Comparison of ENCODE assay signal across 23 cellular contexts in the genomic region with DNA sequence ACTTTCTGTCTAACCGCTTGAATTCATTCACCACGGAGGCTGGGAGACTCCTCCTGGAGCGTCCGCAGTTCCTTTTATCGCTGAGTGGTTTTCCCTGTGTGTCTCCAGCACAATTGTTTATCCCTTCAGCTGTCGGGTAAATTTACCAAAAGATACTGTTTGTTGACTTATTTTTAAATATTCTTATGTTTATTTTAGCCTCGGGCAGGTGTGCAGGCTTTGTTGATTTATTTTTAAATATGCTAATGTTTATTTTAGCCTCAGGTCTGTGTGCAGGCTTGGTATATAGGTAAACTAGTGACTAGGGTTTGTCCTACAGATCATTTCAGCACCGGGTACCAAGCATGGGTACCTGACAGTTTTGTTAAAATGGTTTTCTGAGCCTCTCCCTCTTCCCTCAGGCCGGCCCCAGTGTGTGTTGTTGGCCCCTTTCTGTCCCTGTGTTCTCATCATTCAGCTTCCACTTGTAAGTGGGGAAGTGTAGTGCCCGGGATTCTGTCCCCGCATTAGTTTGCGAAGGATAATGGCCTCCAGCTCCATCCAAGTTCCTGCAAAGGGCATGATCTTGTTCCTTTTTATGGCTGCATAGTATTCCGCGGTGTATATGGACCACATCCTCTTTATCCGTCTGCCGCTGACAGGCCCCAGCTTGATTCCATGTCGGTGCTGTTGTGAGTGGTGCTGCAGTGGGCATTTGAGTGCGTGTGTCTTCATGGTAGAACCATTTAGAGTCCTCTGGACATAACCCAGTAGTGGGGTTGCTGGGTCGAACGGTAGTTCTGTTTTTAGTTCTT. TPM values are rescaled to one million over a fixed set of nuclear protein-coding genes. Genes with fewer than 3 reads are reported as not detected.
DNase-seq lines count a peak whose midpoint lies in the region; ATAC-seq and TF ChIP-seq lines count a peak whose summit lies in the region.
"Had no signal": no experiment of that assay in that cellular context is flagged by ENCODE, and none has a peak within 500 bp of the region (broad histone marks: within the 10 kb centered on the region; RNA-seq: fewer than 3 reads in every experiment).

No MANE protein-coding gene starts in this region.

- TF ChIP-seq CTCF in VCaP (conservative IDR thresholded peaks at IDR 0.05) (no peak), osteocyte (IDR thresholded peaks at IDR 0.05) (no peak)

- H3K27ac Mint-ChIP-seq in activated naive CD8-positive, alpha-beta T cell = no peak overlapping the region
- no peak overlapping the region for H3K27ac Mint-ChIP-seq in activated naive CD8-positive, alpha-beta T cell treated with anti-CD3 and anti-CD28 coated beads for 36 hours
- peak overlapping the region; percentile 11 for H3K27ac Mint-ChIP-seq in osteocyte (ENCODE audit: unreplicated experiment)
- no peak overlapping the region for H3K27ac Mint-ChIP-seq in naive thymus-derived CD4-positive, alpha-beta T cell
- H3K27ac Mint-ChIP-seq: CD8-positive, alpha-beta T cell; HFFc6; mesothelial cell of epicardium; neural progenitor cell; progenitor cell of endocrine pancreas had no signal

- H3K9me3 ChIP-seq in naive thymus-derived CD4-positive, alpha-beta T cell (ENCODE audit: control insufficient read depth in 2 of 3, low read length in 3 of 3) = no peaks in the 10 kb centered on the region
- H3K9me3 ChIP-seq: Peyer's patch had no signal

- H3K9me3 Mint-ChIP-seq in activated naive CD8-positive, alpha-beta T cell (ENCODE audit: low read depth) = no peaks in the 10 kb centered on the region
- no peaks in the 10 kb centered on the region for H3K9me3 Mint-ChIP-seq in activated naive CD8-positive, alpha-beta T cell treated with anti-CD3 and anti-CD28 coated beads for 36 hours
- H3K9me3 Mint-ChIP-seq in osteocyte (ENCODE audit: unreplicated experiment) = no peaks in the 10 kb centered on the region
- H3K9me3 Mint-ChIP-seq in naive thymus-derived CD4-positive, alpha-beta T cell = peaks cover 0 to 3% (median 0%) of the 10 kb centered on the region in 11 donors
- H3K9me3 Mint-ChIP-seq: CD8-positive, alpha-beta T cell; HFFc6; mesothelial cell of epicardium; neural progenitor cell had no signal

- DNase-seq in activated naive CD8-positive, alpha-beta T cell treated with anti-CD3 and anti-CD28 coated beads for 36 hours = no peak
- DNase-seq in DMS53 (lab: John Stamatoyannopoulos, UW) = peak; percentile 68
- no peak for DNase-seq in osteocyte (ENCODE audit: extremely low spot score, unreplicated experiment)
- no peak for DNase-seq in naive thymus-derived CD4-positive, alpha-beta T cell
- DNase-seq: activated gamma-delta T cell treated with Interleukin-2 at 50 U/mL for 16 hours; CD8-positive, alpha-beta T cell; dermis blood vessel endothelial cell; HFFc6; NCI-H187; NCI-H446 treated with DMSO at 0.1 percent for 48 hours; Peyer's patch; stimulated activated naive CD4-positive, alpha-beta T cell treated with Interleukin-2 at 50 U/mL for 16 hours; T-helper 2 cell; WERI-Rb-1 had no signal

- POLR2A ChIA-PET in naive thymus-derived CD4-positive, alpha-beta T cell (lab: Charles Lee) = interaction anchor here (0.7 to 0.9 kb wide), 2 partner anchors 42 to 149 kb away, joined by 3 read pairs; no protein-coding TSS in a partner anchor

- H3K36me3 Mint-ChIP-seq in activated naive CD8-positive, alpha-beta T cell = peaks cover 2% of the 10 kb centered on the region
- H3K36me3 Mint-ChIP-seq in activated naive CD8-positive, alpha-beta T cell treated with anti-CD3 and anti-CD28 coated beads for 36 hours = peaks cover 7% of the 10 kb centered on the region
- peaks cover 3% of the 10 kb centered on the region for H3K36me3 Mint-ChIP-seq in osteocyte (ENCODE audit: unreplicated experiment)
- peaks cover 0 to 5% (median 3%) of the 10 kb centered on the region in 5 donors for H3K36me3 Mint-ChIP-seq in naive thymus-derived CD4-positive, alpha-beta T cell

- CTCF ChIA-PET in naive thymus-derived CD4-positive, alpha-beta T cell (lab: Charles Lee) = no interaction called here

- no peak overlapping the region for H3K4me3 ChIP-seq in naive thymus-derived CD4-positive, alpha-beta T cell (ENCODE audit: low read length)
- H3K4me3 ChIP-seq: neural progenitor cell, Peyer's patch, SK-N-MC, skin epidermis had no signal

- H3K4me3 Mint-ChIP-seq in activated naive CD8-positive, alpha-beta T cell = peak overlapping the region; percentile 35
- no peak overlapping the region for H3K4me3 Mint-ChIP-seq in activated naive CD8-positive, alpha-beta T cell treated with anti-CD3 and anti-CD28 coated beads for 36 hours
- no peak overlapping the region for H3K4me3 Mint-ChIP-seq in osteocyte (ENCODE audit: unreplicated experiment)
- H3K4me3 Mint-ChIP-seq in naive thymus-derived CD4-positive, alpha-beta T cell = peak overlapping the region in 2 of 10 donors; percentile 35 to 44
- H3K4me3 Mint-ChIP-seq: CD8-positive, alpha-beta T cell; HFFc6; mesothelial cell of epicardium; neural progenitor cell had no signal

- H3K4me1 Mint-ChIP-seq in activated naive CD8-positive, alpha-beta T cell (ENCODE audit: low read depth) = peaks cover 43% of the 10 kb centered on the region
- peaks cover 21% of the 10 kb centered on the region for H3K4me1 Mint-ChIP-seq in activated naive CD8-positive, alpha-beta T cell treated with anti-CD3 and anti-CD28 coated beads for 36 hours
- peaks cover 24% of the 10 kb centered on the region for H3K4me1 Mint-ChIP-seq in osteocyte (ENCODE audit: unreplicated experiment)
- peaks cover 11 to 59% (median 46%) of the 10 kb centered on the region in 7 donors for H3K4me1 Mint-ChIP-seq in naive thymus-derived CD4-positive, alpha-beta T cell

- H3K27me3 ChIP-seq in naive thymus-derived CD4-positive, alpha-beta T cell (ENCODE audit: control insufficient read depth in 2 of 2, insufficient read depth in 2 of 2, low read length in 2 of 2) = no peaks in the 10 kb centered on the region
- H3K27me3 ChIP-seq: neural progenitor cell, Peyer's patch had no signal

- ATAC-seq in naive thymus-derived CD4-positive, alpha-beta T cell = no peak
- no peak for ATAC-seq in GM19324 (IDR thresholded peaks at IDR 0.05; ENCODE audit: low FRiP score, unreplicated experiment)
- ATAC-seq in GM18511 (IDR thresholded peaks at IDR 0.05; ENCODE audit: unreplicated experiment) = no peak
- ATAC-seq: CD8-positive, alpha-beta T cell had no signal

- H3K36me3 ChIP-seq in naive thymus-derived CD4-positive, alpha-beta T cell (ENCODE audit: control insufficient read depth in 2 of 3, insufficient read depth in 3 of 3, low read length in 3 of 3) = peaks cover 0 to 46% (median 8%) of the 10 kb centered on the region in 3 experiments
- H3K36me3 ChIP-seq: neural progenitor cell had no signal

- peak overlapping the region; percentile 88 for H3K27ac ChIP-seq in VCaP
- H3K27ac ChIP-seq in naive thymus-derived CD4-positive, alpha-beta T cell (ENCODE audit: low read depth, low read length) = no peak overlapping the region
- H3K27ac ChIP-seq: neural progenitor cell, Peyer's patch, SK-N-MC, WERI-Rb-1 had no signal

- intact Hi-C loops in naive thymus-derived CD4-positive, alpha-beta T cell (cut with micrococcal nuclease) = no loop called here

- no peaks in the 10 kb centered on the region for H3K27me3 Mint-ChIP-seq in activated naive CD8-positive, alpha-beta T cell
- H3K27me3 Mint-ChIP-seq in activated naive CD8-positive, alpha-beta T cell treated with anti-CD3 and anti-CD28 coated beads for 36 hours = no peaks in the 10 kb centered on the region
- H3K27me3 Mint-ChIP-seq in osteocyte (ENCODE audit: unreplicated experiment) = no peaks in the 10 kb centered on the region
- H3K27me3 Mint-ChIP-seq in naive thymus-derived CD4-positive, alpha-beta T cell = no peaks in the 10 kb centered on the region
- H3K27me3 Mint-ChIP-seq: progenitor cell of endocrine pancreas had no signal

- H3K4me1 ChIP-seq in naive thymus-derived CD4-positive, alpha-beta T cell (ENCODE audit: control insufficient read depth in 2 of 2, insufficient read depth in 2 of 2, low read length in 2 of 2) = peaks cover 14 to 16% of the 10 kb centered on the region in 2 donors

RNA-seq across cellular contexts. Expression of gene GET4, which starts 5.3 kb away (rescaled TPM):
- total RNA-seq in activated naive CD8-positive, alpha-beta T cell treated with anti-CD3 and anti-CD28 coated beads for 36 hours = 10 to 100 TPM; 35.2 to 39.6 TPM
- total RNA-seq in osteocyte = 33.7 and 36.4 TPM in 2 replicates
- total RNA-seq in naive thymus-derived CD4-positive, alpha-beta T cell = 10 to 100 TPM; 42.6 to 82.1 (median 52.6) TPM
- polyA plus RNA-seq in naive thymus-derived CD4-positive, alpha-beta T cell = 10 to 100 TPM; 20.5 to 38.6 TPM

RNA-seq across cellular contexts. Expression of gene SUN1, which starts 49.4 kb away (rescaled TPM):
- 10 to 100 TPM; 50.1 to 53.4 TPM for total RNA-seq in activated naive CD8-positive, alpha-beta T cell treated with anti-CD3 and anti-CD28 coated beads for 36 hours
- total RNA-seq in osteocyte = 212 and 226 TPM in 2 replicates
- 100 to 1,000 TPM in 3 of 5 experiments, 10 to 100 TPM in 2; 58.4 to 254 (median 114) TPM for total RNA-seq in naive thymus-derived CD4-positive, alpha-beta T cell
- 10 to 100 TPM; 39.4 to 69.0 TPM for polyA plus RNA-seq in naive thymus-derived CD4-positive, alpha-beta T cell
